9 cellular contexts compared by ENCODE assay signal in genomic region chr17:73189417-73190099, GRCh38. TPM values are rescaled to one million over a fixed set of nuclear protein-coding genes. Genes with fewer than 3 reads are reported as not detected.
DNase-seq lines count a peak whose midpoint lies in the region; ATAC-seq lines count a peak whose summit lies in the region.
"Had no signal": no experiment of that assay in that cellular context is flagged by ENCODE, and none has a peak within 500 bp of the region (broad histone marks: within the 10 kb centered on the region; RNA-seq: fewer than 3 reads in every experiment).

No MANE protein-coding gene starts in this region.

- no peaks in the 10 kb centered on the region for H3K27me3 Mint-ChIP-seq in activated naive CD8-positive, alpha-beta T cell treated with anti-CD3 and anti-CD28 coated beads, Interleukin-2, amount 50 U/mL, for 24 hours

- H3K4me1 Mint-ChIP-seq in activated naive CD8-positive, alpha-beta T cell treated with anti-CD3 and anti-CD28 coated beads, Interleukin-2, amount 50 U/mL, for 24 hours: peaks cover 20% of the 10 kb centered on the region

- H3K36me3 Mint-ChIP-seq in activated naive CD8-positive, alpha-beta T cell treated with anti-CD3 and anti-CD28 coated beads, Interleukin-2, amount 50 U/mL, for 24 hours (ENCODE audit: low read depth): peaks cover 3% of the 10 kb centered on the region

- DNase-seq in DMS 273 (lab: John Stamatoyannopoulos, UW; ENCODE audit: unreplicated experiment) (peak; percentile 82), Karpas-422 (peak; percentile 64), SHP77 (lab: John Stamatoyannopoulos, UW) (peak; percentile 46 to 61), fibroblast of the conjunctiva (ENCODE audit: low read depth) (peak; percentile 24), superior temporal gyrus (ENCODE audit: extremely low spot score) (peak; percentile 75), cortex of kidney (lab: John Stamatoyannopoulos, UW) (no peak)
- no peak for DNase-seq in activated naive CD8-positive, alpha-beta T cell treated with anti-CD3 and anti-CD28 coated beads, Interleukin-2, amount 50 U/mL, for 24 hours

- no peaks in the 10 kb centered on the region for H3K36me3 ChIP-seq in Karpas-422 (ENCODE audit: insufficient read depth, low read length)

- peaks cover 32% of the 10 kb centered on the region for H3K79me2 ChIP-seq in Karpas-422 (ENCODE audit: low read length)

- no peak overlapping the region for H3K27ac ChIP-seq in Karpas-422 (ENCODE audit: low read length)
- H3K27ac ChIP-seq: KMS-11 had no signal

- no peak overlapping the region for H3K9ac ChIP-seq in Karpas-422 (ENCODE audit: low read length)
- H3K9ac ChIP-seq: KMS-11 had no signal

- H4K20me1 ChIP-seq in Karpas-422 (ENCODE audit: insufficient read depth, low read depth, low read length): no peaks in the 10 kb centered on the region

- H3K4me3 ChIP-seq in Karpas-422 (ENCODE audit: low read length): no peak overlapping the region

- no peak overlapping the region for H3K4me3 Mint-ChIP-seq in activated naive CD8-positive, alpha-beta T cell treated with anti-CD3 and anti-CD28 coated beads, Interleukin-2, amount 50 U/mL, for 24 hours

- peaks cover 14% of the 10 kb centered on the region for H3K4me1 ChIP-seq in Karpas-422 (ENCODE audit: low read length)

- H3K9me2 ChIP-seq in Karpas-422 (replicated peaks; ENCODE audit: insufficient read depth, low read length): no peaks in the 10 kb centered on the region

- no peak overlapping the region for H3K4me2 ChIP-seq in Karpas-422 (ENCODE audit: low read depth, low read length, poor library complexity, severe bottlenecking)
- H3K4me2 ChIP-seq: KMS-11 had no signal

- no peak overlapping the region for H3K27ac Mint-ChIP-seq in activated naive CD8-positive, alpha-beta T cell treated with anti-CD3 and anti-CD28 coated beads, Interleukin-2, amount 50 U/mL, for 24 hours

- ATAC-seq in HG03025 (IDR thresholded peaks at IDR 0.05; ENCODE audit: low FRiP score, unreplicated experiment): no peak
- ATAC-seq in activated naive CD8-positive, alpha-beta T cell treated with anti-CD3 and anti-CD28 coated beads, Interleukin-2, amount 50 U/mL, for 24 hours: no peak

- H3K9me3 ChIP-seq in Karpas-422 (ENCODE audit: low read length): no peaks in the 10 kb centered on the region

- H2AFZ ChIP-seq in Karpas-422 (ENCODE audit: low read length): no peak overlapping the region

- H3K9me3 Mint-ChIP-seq in activated naive CD8-positive, alpha-beta T cell treated with anti-CD3 and anti-CD28 coated beads, Interleukin-2, amount 50 U/mL, for 24 hours: no peaks in the 10 kb centered on the region

- H3K27me3 ChIP-seq in Karpas-422 (ENCODE audit: low read length): no peaks in the 10 kb centered on the region

RNA-seq across cellular contexts. Expression of gene COG1, which starts 3.3 kb away (rescaled TPM):
- 11.0 and 25.3 TPM in 2 replicates for total RNA-seq in Karpas-422 (2014; rRNA removed; shearing (Covaris generic); ENCODE audit: low replicate concordance)

RNA-seq across cellular contexts. Expression of gene SSTR2, which starts 24.7 kb away (rescaled TPM):
- total RNA-seq in Karpas-422 (2014; rRNA removed; shearing (Covaris generic); ENCODE audit: low replicate concordance): 20.9 and 25.3 TPM in 2 replicates

Comparison
In these comparisons a context has a peak if more than half of its experiments do, and no peak if none do; other contexts are left out.
1. DNase-seq: peak in DMS 273 (single experiment), Karpas-422 (single experiment), SHP77 (2 of 2), fibroblast of the conjunctiva (single experiment) and superior temporal gyrus (single experiment); none in cortex of kidney (single experiment) and activated naive CD8-positive, alpha-beta T cell treated with anti-CD3 and anti-CD28 coated beads, Interleukin-2, amount 50 U/mL, for 24 hours (single experiment).